27 cellular contexts compared by ENCODE assay signal in genomic region chr2:120477198-120477597, GRCh38.
"Had no signal": no experiment of that assay in that cellular context is flagged by ENCODE, and none has a peak within 500 bp of the region (broad histone marks: within the 10 kb centered on the region; RNA-seq: fewer than 3 reads in every experiment).

No MANE protein-coding gene starts in this region.

- H3K4me1 Mint-ChIP-seq: activated naive CD4-positive, alpha-beta T cell treated with anti-CD3 and anti-CD28 coated beads, Interleukin-2, amount 10 ng/mL, durations not matched to agents 7 days and 5 days; activated naive CD8-positive, alpha-beta T cell treated with anti-CD3 and anti-CD28 coated beads for 36 hours had no signal

- H3K27ac ChIP-seq: brain microvascular endothelial cell, cardiac muscle cell, SJCRH30 had no signal

- H3K27me3 Mint-ChIP-seq: activated CD8-positive, alpha-beta T cell treated with anti-CD3 and anti-CD28 coated beads for 36 hours; activated naive CD4-positive, alpha-beta T cell treated with anti-CD3 and anti-CD28 coated beads, Interleukin-2, amount 10 ng/mL, durations not matched to agents 7 days and 5 days; activated naive CD8-positive, alpha-beta T cell treated with anti-CD3 and anti-CD28 coated beads for 36 hours had no signal

- H3K4me1 ChIP-seq: SJCRH30 had no signal

- ATAC-seq: activated CD4-positive, CD25-positive, alpha-beta regulatory T cell treated with anti-CD3 and anti-CD28 coated beads, Interleukin-2, amount 50 U/mL, for 24 hours; activated CD8-positive, alpha-beta T cell treated with anti-CD3 and anti-CD28 coated beads for 36 hours; Right ventricle myocardium inferior had no signal

- H3K27ac Mint-ChIP-seq: activated CD8-positive, alpha-beta T cell treated with anti-CD3 and anti-CD28 coated beads for 36 hours; activated naive CD4-positive, alpha-beta T cell treated with anti-CD3 and anti-CD28 coated beads, Interleukin-2, amount 10 ng/mL, durations not matched to agents 7 days and 5 days; activated naive CD8-positive, alpha-beta T cell treated with anti-CD3 and anti-CD28 coated beads for 36 hours had no signal

- DNase-seq: activated CD4-positive, alpha-beta T cell treated with anti-CD3 and anti-CD28 coated beads for 4 hours; activated CD8-positive, alpha-beta memory T cell treated with anti-CD3 and anti-CD28 coated beads, Interleukin-2, amount 50 U/mL, for 48 hours; activated CD8-positive, alpha-beta T cell treated with anti-CD3 and anti-CD28 coated beads for 36 hours; activated gamma-delta T cell treated with Interleukin-2 at 50 U/mL for 16 hours; activated naive CD4-positive, alpha-beta T cell treated with anti-CD3 and anti-CD28 coated beads, Interleukin-2, amount 10 ng/mL, durations not matched to agents 7 days and 5 days; activated naive CD8-positive, alpha-beta T cell treated with anti-CD3 and anti-CD28 coated beads for 36 hours; activated T-cell treated with anti-CD3 and anti-CD28 coated beads, Interleukin-2, amount 50 U/mL, for 1 hour; brain microvascular endothelial cell; cerebellar nuclear complex; Kasumi-1; KBM-7; NCI-H1105 treated with DMSO at 0.1 percent for 48 hours; NCI-H1436 treated with DMSO at 0.1 percent for 48 hours; NCI-H187; NCI-H2081; NCI-H226; NCI-H510A; NCI-H526 treated with DMSO at 0.1 percent for 48 hours; NK-92 treated with Interleukin-12 subunit alpha and Interleukin-12 subunit beta, amount 100 ng/mL, for 24 hours; OCI-M1; RPMI8226; SJCRH30; SK-N-SH; T-helper 1 cell had no signal

- H3K27me3 ChIP-seq: brain microvascular endothelial cell, SJCRH30 had no signal

- H3K9me3 ChIP-seq: SJCRH30, SK-N-SH had no signal

- H3K4me3 ChIP-seq: cardiac muscle cell, SJCRH30 had no signal

- H3K9me3 Mint-ChIP-seq: activated CD8-positive, alpha-beta T cell treated with anti-CD3 and anti-CD28 coated beads for 36 hours; activated naive CD4-positive, alpha-beta T cell treated with anti-CD3 and anti-CD28 coated beads, Interleukin-2, amount 10 ng/mL, durations not matched to agents 7 days and 5 days had no signal

- H3K36me3 Mint-ChIP-seq: activated naive CD4-positive, alpha-beta T cell treated with anti-CD3 and anti-CD28 coated beads, Interleukin-2, amount 10 ng/mL, durations not matched to agents 7 days and 5 days; activated naive CD8-positive, alpha-beta T cell treated with anti-CD3 and anti-CD28 coated beads for 36 hours had no signal

- H3K36me3 ChIP-seq: brain microvascular endothelial cell, cardiac muscle cell, SJCRH30 had no signal

- H3K9ac ChIP-seq: SK-N-SH had no signal

- H3K4me2 ChIP-seq: SK-N-SH had no signal

- H3K4me3 Mint-ChIP-seq: activated CD8-positive, alpha-beta T cell treated with anti-CD3 and anti-CD28 coated beads for 36 hours; activated naive CD4-positive, alpha-beta T cell treated with anti-CD3 and anti-CD28 coated beads, Interleukin-2, amount 10 ng/mL, durations not matched to agents 7 days and 5 days; activated naive CD8-positive, alpha-beta T cell treated with anti-CD3 and anti-CD28 coated beads for 36 hours had no signal
